ENCODE assay signal across 8 cellular contexts in genomic region chr9:125759812-125760134, GRCh38. TPM values are rescaled to one million over a fixed set of nuclear protein-coding genes. Genes with fewer than 3 reads are reported as not detected.
A peak's percentile ranks its signal among the peaks of the same experiment; 100 is the strongest.
DNase-seq lines count a peak whose midpoint lies in the region; ATAC-seq and TF ChIP-seq lines count a peak whose summit lies in the region.

No MANE protein-coding gene starts in this region.

- H3K4me1 Mint-ChIP-seq in osteocyte (ENCODE audit: unreplicated experiment) = peaks cover 30% of the 10 kb centered on the region

- H3K36me3 Mint-ChIP-seq in osteocyte (ENCODE audit: unreplicated experiment) = peaks cover 3% of the 10 kb centered on the region

- TF ChIP-seq CTCF in fibroblast of lung (conservative IDR thresholded peaks at IDR 0.05 in 1 of 2, IDR thresholded peaks at IDR 0.05 in 1 of 2; ENCODE audit: low read depth in 1 of 2, low read length in 2 of 2) (no peak), osteocyte (IDR thresholded peaks at IDR 0.05) (no peak)

- no peaks in the 10 kb centered on the region for H3K9me3 ChIP-seq in fibroblast of lung (ENCODE audit: control insufficient read depth, insufficient read depth, low read depth, low read length)

- H3K79me2 ChIP-seq in fibroblast of lung (ENCODE audit: control insufficient read depth, insufficient read depth, low read length) = peaks cover 86% of the 10 kb centered on the region

- H3K4me3 ChIP-seq in fibroblast of lung (replicated peaks in 1 of 4; ENCODE audit: control extremely low read depth in 1 of 4, insufficient read depth in 1 of 4, low read depth in 3 of 4, low read length in 4 of 4) = peak overlapping the region; percentile 33 to 52 (median 43)

- peak overlapping the region; percentile 93 for H3K4me2 ChIP-seq in fibroblast of lung (ENCODE audit: extremely low read depth, insufficient read depth, low read length)

- peak; percentile 10 for ATAC-seq in GM21529 (IDR thresholded peaks at IDR 0.05; ENCODE audit: unreplicated experiment)
- no peak for ATAC-seq in GM18870 (IDR thresholded peaks at IDR 0.05; ENCODE audit: unreplicated experiment)
- no peak for ATAC-seq in GM19452 (IDR thresholded peaks at IDR 0.05; ENCODE audit: unreplicated experiment)

- no peaks in the 10 kb centered on the region for H4K20me1 ChIP-seq in fibroblast of lung (ENCODE audit: control insufficient read depth, extremely low read depth, insufficient read depth, low read length)

- H3K27ac Mint-ChIP-seq in osteocyte (ENCODE audit: unreplicated experiment) = peak overlapping the region; percentile 13

- no peak overlapping the region for H3K27ac ChIP-seq in fibroblast of lung (ENCODE audit: insufficient read depth, low read length)

- H3K9ac ChIP-seq in fibroblast of lung (ENCODE audit: insufficient read depth, low read length) = peak overlapping the region; percentile 5

- peak; percentile 87 for DNase-seq in NCI-H69 (lab: John Stamatoyannopoulos, UW)
- peak in 1 of 2 donors; percentile 45 for DNase-seq in fibroblast of lung (ENCODE audit: low read depth in 2 of 2)
- DNase-seq in osteocyte (ENCODE audit: extremely low spot score, unreplicated experiment) = no peak
- no peak for DNase-seq in NCI-H2196 treated with DMSO at 0.1 percent for 48 hours (lab: John Stamatoyannopoulos, UW; ENCODE audit: unreplicated experiment)
- no peak for DNase-seq in GM19240 (ENCODE audit: insufficient read length, low spot score)

- H3K9me3 Mint-ChIP-seq in osteocyte (ENCODE audit: unreplicated experiment) = no peaks in the 10 kb centered on the region

- peak overlapping the region; percentile 56 for H3K4me3 Mint-ChIP-seq in osteocyte (ENCODE audit: unreplicated experiment)

- peaks cover 1% of the 10 kb centered on the region for H3K36me3 ChIP-seq in fibroblast of lung (ENCODE audit: control insufficient read depth, insufficient read depth, low read length)

- H3K4me1 ChIP-seq in fibroblast of lung (ENCODE audit: control insufficient read depth, extremely low read depth, insufficient read depth, low read length) = peaks cover 10% of the 10 kb centered on the region

- H2AFZ ChIP-seq in fibroblast of lung (ENCODE audit: low read length) = peak overlapping the region; percentile 7

- no peaks in the 10 kb centered on the region for H3K27me3 ChIP-seq in fibroblast of lung (ENCODE audit: control insufficient read depth, insufficient read depth, low read length)

- no peaks in the 10 kb centered on the region for H3K27me3 Mint-ChIP-seq in osteocyte (ENCODE audit: unreplicated experiment)

RNA-seq across cellular contexts. Expression of gene PBX3, which starts 12.6 kb away (rescaled TPM):
- total RNA-seq in fibroblast of lung (22.1 and 35.8 TPM in 2 replicates), osteocyte (16.0 and 16.1 TPM in 2 replicates)
- polyA plus RNA-seq in fibroblast of lung = 49.0 and 51.8 TPM in 2 replicates
- 26.0 and 28.4 TPM in 2 replicates for polyA plus RNA-seq in fibroblast of lung (2012)
- 11.9 and 19.7 TPM in 2 replicates for polyA minus RNA-seq in fibroblast of lung (ENCODE audit: low replicate concordance)

RNA-seq across cellular contexts. Expression of gene MAPKAP1, which starts 52.8 kb away (rescaled TPM):
- total RNA-seq in fibroblast of lung (57.5 and 63.7 TPM in 2 replicates), osteocyte (67.2 and 76.9 TPM in 2 replicates)
- 124 and 127 TPM in 2 replicates for polyA plus RNA-seq in fibroblast of lung
- 66.7 and 86.3 TPM in 2 replicates for polyA plus RNA-seq in fibroblast of lung (2012)
- polyA minus RNA-seq in fibroblast of lung (ENCODE audit: low replicate concordance) = 340 and 364 TPM in 2 replicates
